ENCODE assay signal across 7 cellular contexts in genomic region chr1:120304341-120304740, GRCh38.
A peak's percentile ranks its signal among the peaks of the same experiment; 100 is the strongest.
DNase-seq lines count a peak whose midpoint lies in the region; ATAC-seq and TF ChIP-seq lines count a peak whose summit lies in the region.
"Not testable (repeated sequence)": the region's sequence is repeated elsewhere in the genome, so short reads cannot be mapped to it uniquely, and the experiment has no call there.

No MANE protein-coding gene starts in this region.

- not testable (repeated sequence) for TF ChIP-seq RAD21 in HCT116 (IDR thresholded peaks at IDR 0.05; ENCODE audit: low read depth)

- not testable (repeated sequence) for H2AFZ ChIP-seq in HCT116 (ENCODE audit: low read depth, low read length, poor library complexity, severe bottlenecking); PC-3 (ENCODE audit: low read length)

- not testable (repeated sequence) for TF ChIP-seq CTCF in HCT116 (IDR thresholded peaks at IDR 0.05 in 2 of 3, conservative IDR thresholded peaks at IDR 0.05 in 1 of 3; ENCODE audit: borderline replicate concordance in 1 of 3, insufficient read depth in 1 of 3, low read depth in 2 of 3, low read length in 2 of 3); PC-3 (conservative IDR thresholded peaks at IDR 0.05; ENCODE audit: low read depth, low read length); WTC11 (IDR thresholded peaks at IDR 0.05); psoas muscle (IDR thresholded peaks at IDR 0.05)

- H3K27me3 ChIP-seq in HCT116 (ENCODE audit: insufficient read depth, low read length); PC-3 (ENCODE audit: low read length); psoas muscle (ENCODE audit: insufficient read depth in 3 of 3, low read length in 2 of 3): not testable (repeated sequence)

- H3K36me3 ChIP-seq in HCT116 (ENCODE audit: control insufficient read depth in 1 of 2, insufficient read depth in 2 of 2, low read length in 2 of 2); PC-3 (ENCODE audit: low read depth, low read length); psoas muscle (ENCODE audit: insufficient read depth in 1 of 2, low read depth in 1 of 2): not testable (repeated sequence)

- H3K4me3 ChIP-seq in HCT116 (replicated peaks in 1 of 2; ENCODE audit: low read depth in 1 of 2, low read length in 2 of 2); PC-3 (ENCODE audit: low read length); psoas muscle: not testable (repeated sequence)

- not testable (repeated sequence) for H3K27ac ChIP-seq in HCT116 (ENCODE audit: low read depth, low read length); PC-3 (ENCODE audit: low read length); psoas muscle

- not testable (repeated sequence) for TF ChIP-seq POLR2A in HCT116 (IDR thresholded peaks at IDR 0.05; ENCODE audit: borderline replicate concordance, extremely low read depth, insufficient read depth, insufficient read length)

- H3K9me3 ChIP-seq in HCT116 (ENCODE audit: control insufficient read depth in 1 of 2, insufficient read depth in 1 of 2, low read depth in 1 of 2, low read length in 2 of 2); PC-3 (ENCODE audit: low read length); psoas muscle: not testable (repeated sequence)

- BruUV-seq in HCT116 (replicated peaks; lab: Mats Ljungman, UMichigan); PC-3 (replicated peaks; lab: Mats Ljungman, UMichigan): not testable (repeated sequence)

- not testable (repeated sequence) for H3K4me1 Mint-ChIP-seq in WTC11

- not testable (repeated sequence) for H3K79me2 ChIP-seq in HCT116 (ENCODE audit: insufficient read depth, low read length); PC-3 (ENCODE audit: low read length)

- intact Hi-C loops in HCT116 (cut with micrococcal nuclease); PC-3 (cut with micrococcal nuclease); Right ventricle myocardium superior (cut with DNase I); left cardiac atrium (cut with DNase I); psoas muscle (cut with DNase I): not testable (repeated sequence)

- H3K4me3 Mint-ChIP-seq in WTC11, result not testable (repeated sequence)

- DNase-seq in HCT116 (ENCODE audit: low read depth, low spot score); PC-3; WTC11 (ENCODE audit: low spot score); Right ventricle myocardium superior; left cardiac atrium; left lobe of liver (ENCODE audit: low spot score); psoas muscle: not testable (repeated sequence)

- not testable (repeated sequence) for H3K4me1 ChIP-seq in HCT116 (ENCODE audit: control insufficient read depth in 1 of 2, insufficient read depth in 2 of 2, low read length in 2 of 2); PC-3 (ENCODE audit: insufficient read depth, low read length); psoas muscle

- not testable (repeated sequence) for H3K27ac Mint-ChIP-seq in WTC11

- H3K9ac ChIP-seq in HCT116 (ENCODE audit: low read length); PC-3 (ENCODE audit: low read length): not testable (repeated sequence)

- not testable (repeated sequence) for H3K4me2 ChIP-seq in HCT116 (ENCODE audit: low read length); PC-3 (ENCODE audit: low read length)

- ATAC-seq in HCT116, result peak; percentile 73
- ATAC-seq in PC-3, result 0 out of 2 replicates have a peak, but pooled peaks have one; percentile 25
- peak; percentile 31; the same call in 1 of the 2 replicates for ATAC-seq in WTC11
- peak; percentile 72 for ATAC-seq in Right ventricle myocardium superior (ENCODE audit: poor library complexity)
- peak; percentile 56 to 70 for ATAC-seq in left cardiac atrium
- ATAC-seq in left lobe of liver, result peak; percentile 53
- ATAC-seq in psoas muscle, result peak; percentile 71 to 83 (median 82)

- RAD21 ChIA-PET in HCT116 (lab: Charles Lee; ENCODE audit: low non-redundant PET in 1 of 2, low total read pairs in 2 of 2, uncharacterized antibody in 2 of 2, unreplicated experiment in 2 of 2), result not testable (repeated sequence)

- POLR2A ChIA-PET in HCT116 (lab: Charles Lee); PC-3 (lab: Charles Lee; ENCODE audit: unreplicated experiment); WTC11 (lab: Charles Lee): not testable (repeated sequence)

- H3K36me3 Mint-ChIP-seq in WTC11, result not testable (repeated sequence)

- not testable (repeated sequence) for H3F3A ChIP-seq in PC-3 (ENCODE audit: low read length, unreplicated experiment)

- H4K20me1 ChIP-seq in HCT116 (ENCODE audit: insufficient read depth); PC-3 (ENCODE audit: low read length): not testable (repeated sequence)

- H3K9me3 Mint-ChIP-seq in WTC11, result not testable (repeated sequence)

- H3K9me2 ChIP-seq in HCT116 (ENCODE audit: insufficient read depth); PC-3 (replicated peaks; ENCODE audit: low read length): not testable (repeated sequence)

- H3K27me3 Mint-ChIP-seq in WTC11 (ENCODE audit: low read depth), result not testable (repeated sequence)

- CTCF ChIA-PET in HCT116 (lab: Charles Lee); PC-3 (lab: Charles Lee); WTC11 (lab: Charles Lee): not testable (repeated sequence)

- no CpG with 5 or more reads among the region's 2 CpGs for WGBS in psoas muscle, 3 donors

Comparison
In these comparisons a context has a peak if more than half of its experiments do, and no peak if none do; other contexts are left out.
1. ATAC-seq: peak in every context shown above with its lines; median percentile 82 in psoas muscle; 73 in HCT116; 72 in Right ventricle myocardium superior; 63 in left cardiac atrium; 53 in left lobe of liver; 31 in WTC11; 25 in PC-3.